Comparison of ENCODE assay signal across 8 cellular contexts in genomic region chr1:159936284-159936904, GRCh38. TPM values are rescaled to one million over a fixed set of nuclear protein-coding genes. Genes with fewer than 3 reads are reported as not detected.
DNase-seq lines count a peak whose midpoint lies in the region; ATAC-seq and TF ChIP-seq lines count a peak whose summit lies in the region.

No MANE protein-coding gene starts in this region.

- H4K20me1 ChIP-seq in Loucy (ENCODE audit: insufficient read depth, low read length, poor library complexity, severe bottlenecking) = no peaks in the 10 kb centered on the region

- H3K27ac ChIP-seq in right cardiac atrium (ENCODE audit: low read length) = no peak overlapping the region
- no peak overlapping the region for H3K27ac ChIP-seq in spleen

- 36% methylated on average over 15 of the region's 15 CpGs for WGBS in right cardiac atrium
- 31 to 35% (median 32%) methylated on average over 15 of the region's 15 CpGs for WGBS in spleen, 5 donors

- H3K4me3 ChIP-seq in Loucy (ENCODE audit: low read length, poor library complexity, severe bottlenecking) (no peak overlapping the region), adipocyte (ENCODE audit: low read length) (no peak overlapping the region), right cardiac atrium (ENCODE audit: low read length) (no peak overlapping the region), spleen (no peak overlapping the region)

- H3K9ac ChIP-seq in Loucy (ENCODE audit: low read depth, low read length, poor library complexity, severe bottlenecking) (no peak overlapping the region), adipocyte (ENCODE audit: low read length) (no peak overlapping the region)

- peak overlapping the region; percentile 28 for H3K4me2 ChIP-seq in Loucy (ENCODE audit: low read depth, low read length, poor library complexity, severe bottlenecking)

- H3K27me3 Mint-ChIP-seq in T-helper 17 cell = peaks cover 45% of the 10 kb centered on the region

- TF ChIP-seq POLR2A in spleen (IDR thresholded peaks at IDR 0.05) = peak in 1 of 3 donors; percentile 12

- DNase-seq in NCI-H2081 (lab: John Stamatoyannopoulos, UW) = peak; percentile 64
- DNase-seq in NCI-H2081 treated with DMSO at 0.1 percent for 48 hours (lab: John Stamatoyannopoulos, UW) = no peak
- DNase-seq in T-helper 17 cell = peak; percentile 71 to 87 (median 71)
- peak; percentile 67 for DNase-seq in adipocyte (ENCODE audit: low read depth)
- peak; percentile 66 to 90 (median 88) for DNase-seq in right cardiac atrium
- DNase-seq in spleen = peak; percentile 94

- H3K9me2 ChIP-seq in Loucy (replicated peaks; ENCODE audit: low read depth, low read length) = no peaks in the 10 kb centered on the region

- TF ChIP-seq CTCF in Loucy (conservative IDR thresholded peaks at IDR 0.05; ENCODE audit: low read length) (peak; percentile 85), spleen (IDR thresholded peaks at IDR 0.05 in 8 of 11, conservative IDR thresholded peaks at IDR 0.05 in 3 of 11) (peak; percentile 95 to 99 (median 98))

- H3K36me3 ChIP-seq in Loucy (ENCODE audit: insufficient read depth, low read length) (no peaks in the 10 kb centered on the region), adipocyte (ENCODE audit: control insufficient read depth, insufficient read depth, low read length, severe bottlenecking) (no peaks in the 10 kb centered on the region), spleen (no peaks in the 10 kb centered on the region)

- H3K79me2 ChIP-seq in Loucy (ENCODE audit: insufficient read depth, low read length) = no peaks in the 10 kb centered on the region

- H3K4me1 Mint-ChIP-seq in T-helper 17 cell = peaks cover 24% of the 10 kb centered on the region

- peaks cover 5% of the 10 kb centered on the region for H3K36me3 Mint-ChIP-seq in T-helper 17 cell (ENCODE audit: low read depth)

- intact Hi-C loops in right cardiac atrium (cut with DNase I) (loop anchor here (2.0 to 5.0 kb wide), 3 partner anchors 71 to 139 kb away; no protein-coding TSS in a partner anchor), spleen (cut with DNase I; ENCODE audit: low total_unique reads) (loop anchor here (5.0 kb wide), 1 partner anchor 71 kb away; no protein-coding TSS in a partner anchor)

- no peaks in the 10 kb centered on the region for H3K27me3 ChIP-seq in Loucy (ENCODE audit: insufficient read depth, low read length, poor library complexity, severe bottlenecking)
- H3K27me3 ChIP-seq in adipocyte (replicated peaks; ENCODE audit: control insufficient read depth, insufficient read depth, low read length) = peaks cover 26% of the 10 kb centered on the region
- H3K27me3 ChIP-seq in right cardiac atrium (ENCODE audit: control insufficient read depth, insufficient read depth) = no peaks in the 10 kb centered on the region
- H3K27me3 ChIP-seq in spleen (replicated peaks in 1 of 7) = peaks cover 0 to 12% (median 0%) of the 10 kb centered on the region in 7 donors

- H3K27ac Mint-ChIP-seq in T-helper 17 cell = no peak overlapping the region

- H3K4me1 ChIP-seq in Loucy (ENCODE audit: insufficient read depth, low read length, poor library complexity, severe bottlenecking) (no peaks in the 10 kb centered on the region), adipocyte (ENCODE audit: control insufficient read depth, insufficient read depth, low read length) (peaks cover 4% of the 10 kb centered on the region), right cardiac atrium (ENCODE audit: control insufficient read depth, insufficient read depth, low read length) (no peaks in the 10 kb centered on the region), spleen (peaks cover 15 to 45% (median 29%) of the 10 kb centered on the region in 6 donors)

- no peaks in the 10 kb centered on the region for H3K9me3 ChIP-seq in Loucy (ENCODE audit: insufficient read depth, low read depth, low read length)
- H3K9me3 ChIP-seq in T-helper 17 cell (ENCODE audit: control insufficient read depth, low read length, poor library complexity, severe bottlenecking) = no peaks in the 10 kb centered on the region
- H3K9me3 ChIP-seq in adipocyte (ENCODE audit: control insufficient read depth, low read length) = no peaks in the 10 kb centered on the region
- no peaks in the 10 kb centered on the region for H3K9me3 ChIP-seq in right cardiac atrium (ENCODE audit: control insufficient read depth, low read length)
- H3K9me3 ChIP-seq in spleen = no peaks in the 10 kb centered on the region

- peak; percentile 88 for ATAC-seq in T-helper 17 cell
- ATAC-seq in right cardiac atrium = peak; percentile 64
- ATAC-seq in GM18517 (IDR thresholded peaks at IDR 0.05; ENCODE audit: unreplicated experiment) = no peak

- no peak overlapping the region for H2AFZ ChIP-seq in Loucy (ENCODE audit: low read length)

- no peaks in the 10 kb centered on the region for H3F3A ChIP-seq in Loucy (ENCODE audit: low read depth)

- peak overlapping the region; percentile 31 for H3K4me3 Mint-ChIP-seq in T-helper 17 cell

RNA-seq across cellular contexts. Expression of gene IGSF9, which starts 9.0 kb away (rescaled TPM):
- total RNA-seq in T-helper 17 cell = under 1 TPM in 1 of 2 donors, not detected in 1; 0.07 TPM
- 1 to 10 TPM in 3 of 4 donors, under 1 TPM in 1; 0.17 to 2.7 (median 2.3) TPM for total RNA-seq in right cardiac atrium
- 1.3 TPM for polyA plus RNA-seq in right cardiac atrium
- total RNA-seq in spleen = 1 to 10 TPM in 4 of 7 donors, under 1 TPM in 3; 0.64 to 2.1 (median 1.1) TPM
- under 1 TPM; 0.12 to 0.80 (median 0.46) TPM for polyA plus RNA-seq in spleen

RNA-seq across cellular contexts. Expression of gene TAGLN2, which starts 11.1 kb away (rescaled TPM):
- total RNA-seq in T-helper 17 cell = 100 to 1,000 TPM; 515 to 717 TPM
- 100 to 1,000 TPM; 117 to 253 (median 162) TPM for total RNA-seq in right cardiac atrium
- 186 TPM for polyA plus RNA-seq in right cardiac atrium
- 100 to 1,000 TPM; 341 to 505 (median 407) TPM for total RNA-seq in spleen
- polyA plus RNA-seq in spleen = 100 to 1,000 TPM; 351 to 525 (median 475) TPM

RNA-seq across cellular contexts. Expression of gene SLAMF9, which starts 17.6 kb away (rescaled TPM):
- total RNA-seq in T-helper 17 cell (not detected), right cardiac atrium (not detected), spleen (1 to 10 TPM in 1 of 7 donors, under 1 TPM in 2, not detected in 4; 0.67 to 1.3 (median 0.89) TPM)
- polyA plus RNA-seq in right cardiac atrium (not detected), spleen (under 1 TPM; 0.14 to 0.26 (median 0.22) TPM)

RNA-seq across cellular contexts. Expression of gene CFAP45, which starts 36.4 kb away (rescaled TPM):
- 1 to 10 TPM; 4.6 to 6.3 TPM for total RNA-seq in T-helper 17 cell
- total RNA-seq in right cardiac atrium = 1 to 10 TPM; 3.4 to 5.6 (median 3.9) TPM
- 9.4 TPM for polyA plus RNA-seq in right cardiac atrium
- 1 to 10 TPM; 1.1 to 3.0 (median 2.0) TPM for total RNA-seq in spleen
- polyA plus RNA-seq in spleen = 1 to 10 TPM in 2 of 3 donors, under 1 TPM in 1; 0.58 to 2.8 (median 1.2) TPM
